9 cellular contexts compared by ENCODE assay signal in the genomic region with DNA sequence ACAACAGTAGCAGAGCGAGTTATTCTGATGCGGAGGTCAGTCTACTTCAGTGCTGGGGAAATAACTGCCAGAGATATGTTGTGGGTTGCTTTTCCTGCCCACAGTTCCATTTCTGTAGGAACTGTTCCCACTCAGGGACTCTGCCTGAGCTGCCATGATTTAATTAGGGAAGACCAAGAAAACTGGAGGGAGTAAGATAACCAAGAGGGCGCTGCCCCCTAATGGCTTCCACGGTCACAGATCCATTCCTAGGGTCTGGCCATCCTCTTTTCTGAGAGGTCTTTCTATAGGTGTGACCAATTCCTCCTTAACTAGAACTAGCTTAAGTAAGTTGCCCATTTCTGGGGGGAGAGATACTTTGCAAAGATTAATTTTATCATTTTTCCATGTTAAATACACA.
DNase-seq lines count a peak whose midpoint lies in the region; ATAC-seq, FAIRE-seq and TF ChIP-seq lines count a peak whose summit lies in the region.
"Had no signal": no experiment of that assay in that cellular context is flagged by ENCODE, and none has a peak within 500 bp of the region (broad histone marks: within the 10 kb centered on the region; RNA-seq: fewer than 3 reads in every experiment).

No MANE protein-coding gene starts in this region.

- ATAC-seq in GM18502 (IDR thresholded peaks at IDR 0.05; ENCODE audit: poor library complexity, unreplicated experiment) (no peak), GM21717 (IDR thresholded peaks at IDR 0.05; ENCODE audit: unreplicated experiment) (no peak)

- H3K4me1 Mint-ChIP-seq in activated T-helper 1 cell treated with anti-CD3 and anti-CD28 coated beads, Interleukin-12 subunit alpha, Interleukin-12 subunit beta, Interleukin-2, Interleukin-4 antibody, amounts not matched to agents 30 ng/mL and 10 ng/mL and 1 ng/mL, durations not matched to agents 14 hours and 24 hours and 36 hours (ENCODE audit: low read depth): peaks cover 7% of the 10 kb centered on the region

- POLR2A ChIA-PET in HEK293T (lab: Yijun Ruan, JAX): no interaction called here
- POLR2A ChIA-PET in RWPE1 (lab: Yijun Ruan, JAX; ENCODE audit: low non-redundant PET): no interaction called here

- peaks cover 17% of the 10 kb centered on the region for H3K27me3 Mint-ChIP-seq in activated T-helper 1 cell treated with anti-CD3 and anti-CD28 coated beads, Interleukin-12 subunit alpha, Interleukin-12 subunit beta, Interleukin-2, Interleukin-4 antibody, amounts not matched to agents 30 ng/mL and 10 ng/mL and 1 ng/mL, durations not matched to agents 14 hours and 24 hours and 36 hours (ENCODE audit: insufficient read depth)

- TF ChIP-seq POLR2A in GM12892 (IDR thresholded peaks at IDR 0.05; ENCODE audit: low read depth, low read length): no peak

- intact Hi-C loops in head of caudate nucleus (cut with DNase I): loop anchor here (10.0 kb wide), 1 partner anchor 511 kb away; the partner anchor contains the start of gene FXN
- intact Hi-C loops in activated T-helper 1 cell treated with anti-CD3 and anti-CD28 coated beads, Interleukin-12 subunit alpha, Interleukin-12 subunit beta, Interleukin-2, Interleukin-4 antibody, amounts not matched to agents 30 ng/mL and 10 ng/mL and 1 ng/mL, durations not matched to agents 14 hours and 24 hours and 36 hours (cut with micrococcal nuclease): loop anchor here (5.0 to 10.0 kb wide), 5 partner anchors 44 to 509 kb away; partner anchors contain the start of gene FXN

- TF ChIP-seq CTCF in AG09319 (IDR thresholded peaks at IDR 0.05; ENCODE audit: low read depth, low read length) (peak; percentile 35), RWPE1 (conservative IDR thresholded peaks at IDR 0.05; ENCODE audit: low read depth) (no peak; the same call in 1 of the 2 replicates)

- no peak overlapping the region for H3K27ac ChIP-seq in RWPE1

- H3K4me3 Mint-ChIP-seq in activated T-helper 1 cell treated with anti-CD3 and anti-CD28 coated beads, Interleukin-12 subunit alpha, Interleukin-12 subunit beta, Interleukin-2, Interleukin-4 antibody, amounts not matched to agents 30 ng/mL and 10 ng/mL and 1 ng/mL, durations not matched to agents 14 hours and 24 hours and 36 hours: no peak overlapping the region

- FAIRE-seq in GM12892 (lab: Jason Lieb, UNC): no peak

- no peaks in the 10 kb centered on the region for H3K36me3 Mint-ChIP-seq in activated T-helper 1 cell treated with anti-CD3 and anti-CD28 coated beads, Interleukin-12 subunit alpha, Interleukin-12 subunit beta, Interleukin-2, Interleukin-4 antibody, amounts not matched to agents 30 ng/mL and 10 ng/mL and 1 ng/mL, durations not matched to agents 14 hours and 24 hours and 36 hours (ENCODE audit: low read depth)

- CTCF ChIA-PET in HEK293T (lab: Yijun Ruan, JAX): interaction anchor here (0.8 to 2.9 kb wide), 3 partner anchors 11 to 385 kb away, joined by 4 to 18 read pairs (median 5); no protein-coding TSS in a partner anchor
- CTCF ChIA-PET in RWPE1 (lab: Yijun Ruan, JAX): interaction anchor here (0.6 to 3.1 kb wide), 5 partner anchors 68 to 126 kb away, joined by 3 to 23 read pairs (median 4); no protein-coding TSS in a partner anchor

- no peak for DNase-seq in AG09319 (ENCODE audit: extremely low read depth, low read depth)
- DNase-seq in HEK293T (ENCODE audit: extremely low spot score): peak; percentile 23
- peak; percentile 29 for DNase-seq in RWPE1 (ENCODE audit: low spot score)
- DNase-seq in head of caudate nucleus: peak in 32 of 42 donors; percentile 8 to 76 (median 38)
- no peak for DNase-seq in GM12892 (ENCODE audit: insufficient read length)
- no peak for DNase-seq in activated T-helper 1 cell treated with anti-CD3 and anti-CD28 coated beads, Interleukin-12 subunit alpha, Interleukin-12 subunit beta, Interleukin-2, Interleukin-4 antibody, amounts not matched to agents 30 ng/mL and 10 ng/mL and 1 ng/mL, durations not matched to agents 14 hours and 24 hours and 36 hours (ENCODE audit: low spot score)
- DNase-seq: activated CD4-positive, CD25-positive, alpha-beta regulatory T cell had no signal

- H3K9me3 Mint-ChIP-seq in activated T-helper 1 cell treated with anti-CD3 and anti-CD28 coated beads, Interleukin-12 subunit alpha, Interleukin-12 subunit beta, Interleukin-2, Interleukin-4 antibody, amounts not matched to agents 30 ng/mL and 10 ng/mL and 1 ng/mL, durations not matched to agents 14 hours and 24 hours and 36 hours: no peaks in the 10 kb centered on the region

- H3K27ac Mint-ChIP-seq in activated T-helper 1 cell treated with anti-CD3 and anti-CD28 coated beads, Interleukin-12 subunit alpha, Interleukin-12 subunit beta, Interleukin-2, Interleukin-4 antibody, amounts not matched to agents 30 ng/mL and 10 ng/mL and 1 ng/mL, durations not matched to agents 14 hours and 24 hours and 36 hours: no peak overlapping the region

TF ChIP-seq in HEK293T, 16 proteins besides CTCF, POLR2A, EP300 and RAD21:
- TF ChIP-seq ZNF384 (IDR thresholded peaks at IDR 0.05): no peak
- no peak for TF ChIP-seq FOXM1 (IDR thresholded peaks at IDR 0.05; ENCODE audit: borderline replicate concordance)
- TF ChIP-seq SP1 (IDR thresholded peaks at IDR 0.05): no peak
- TF ChIP-seq BHLHE40 (IDR thresholded peaks at IDR 0.05; ENCODE audit: borderline replicate concordance): no peak
- TF ChIP-seq FOXK2 (IDR thresholded peaks at IDR 0.05): no peak
- TF ChIP-seq LEF1 (IDR thresholded peaks at IDR 0.05; ENCODE audit: borderline replicate concordance): no peak
- no peak for TF ChIP-seq PKNOX1 (IDR thresholded peaks at IDR 0.05)
- no peak for TF ChIP-seq SUZ12 (IDR thresholded peaks at IDR 0.05)
- no peak for TF ChIP-seq CTBP1 (IDR thresholded peaks at IDR 0.05; ENCODE audit: borderline replicate concordance)
- TF ChIP-seq ELF4 (IDR thresholded peaks at IDR 0.05): no peak

Comparison
In these comparisons a context has a peak if more than half of its experiments do, and no peak if none do; other contexts are left out.
1. DNase-seq: peak in HEK293T (single experiment), RWPE1 (single experiment) and head of caudate nucleus (32 of 42); none in AG09319 (single experiment), GM12892 (single experiment) and activated T-helper 1 cell treated with anti-CD3 and anti-CD28 coated beads, Interleukin-12 subunit alpha, Interleukin-12 subunit beta, Interleukin-2, Interleukin-4 antibody, amounts not matched to agents 30 ng/mL and 10 ng/mL and 1 ng/mL, durations not matched to agents 14 hours and 24 hours and 36 hours (single experiment).